1 cellular context compared by ENCODE assay signal in genomic region chr2:128475427-128476211, GRCh38.
TF ChIP-seq lines count a peak whose summit lies in the region.

No MANE protein-coding gene starts in this region.

TF ChIP-seq in IMR-90, 13 proteins besides CTCF, POLR2A, EP300 and RAD21:
- TF ChIP-seq CHD1 (IDR thresholded peaks at IDR 0.05; ENCODE audit: low read depth, low read length) (no peak), RCOR1 (IDR thresholded peaks at IDR 0.05; ENCODE audit: insufficient replicate concordance, low read length) (no peak), NFE2L2 (IDR thresholded peaks at IDR 0.05; ENCODE audit: low read depth, low read length) (no peak)
TF ChIP-seq in IMR-90: peak in this region for 0.
